In the genomic region with DNA sequence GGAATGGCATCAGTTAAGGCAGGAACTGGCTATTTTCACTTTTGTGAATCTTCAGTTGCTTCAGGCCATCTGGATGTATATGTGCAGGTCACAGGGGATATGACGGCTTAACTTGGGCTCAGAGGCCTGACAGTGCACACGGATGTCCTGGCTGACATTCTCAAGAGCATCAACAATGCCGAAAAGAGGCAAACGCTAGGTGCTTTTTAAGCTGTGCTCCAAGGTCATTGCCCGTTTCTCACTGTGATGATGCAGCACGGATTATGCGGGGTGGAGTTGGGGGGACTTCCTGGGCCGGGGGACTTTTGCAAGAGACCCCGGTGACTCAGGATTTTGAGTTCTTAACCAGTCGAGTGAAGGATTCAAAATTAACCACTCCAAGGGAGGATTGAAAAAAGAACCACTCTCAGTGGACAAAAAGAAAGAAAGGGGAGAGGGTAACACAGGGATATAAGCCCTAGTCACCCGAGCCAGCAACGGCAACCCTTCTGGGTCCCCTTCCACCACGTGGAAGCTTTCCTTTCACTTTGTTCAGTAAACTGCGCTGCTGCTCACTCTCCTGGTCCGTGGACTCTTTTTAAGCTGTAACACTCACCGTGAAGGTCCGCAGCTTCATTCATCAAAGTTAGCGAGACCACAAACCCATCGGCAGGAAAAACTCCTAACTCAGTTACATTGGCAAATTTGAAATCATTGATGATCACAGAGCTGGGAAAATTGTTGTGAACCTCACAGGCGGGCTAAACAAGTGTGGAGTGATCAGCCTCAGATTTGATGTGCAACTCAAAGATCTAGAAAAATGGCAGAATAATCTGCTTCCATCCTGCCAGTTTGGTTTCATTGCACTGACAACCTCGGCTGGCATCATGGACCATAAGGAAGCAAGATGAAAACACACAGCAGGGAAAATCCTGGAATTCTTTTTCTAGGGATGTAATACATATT, we compare ENCODE assay signal across 8 cellular contexts.
DNase-seq lines count a peak whose midpoint lies in the region; ATAC-seq, FAIRE-seq and TF ChIP-seq lines count a peak whose summit lies in the region.

No MANE protein-coding gene starts in this region.

- H3K4me2 ChIP-seq in astrocyte (ENCODE audit: low read length) = peak overlapping the region; percentile 87

- peak overlapping the region; percentile 62 to 86 (median 73) for H3K4me3 Mint-ChIP-seq in CD8-positive, alpha-beta memory T cell
- H3K4me3 Mint-ChIP-seq in astrocyte (ENCODE audit: unreplicated experiment) (no peak overlapping the region), naive B cell (peak overlapping the region; percentile 75 to 89 (median 80))

- TF ChIP-seq CTCF in astrocyte (IDR thresholded peaks at IDR 0.05; ENCODE audit: insufficient read depth, low read depth, low read length) (no peak), body of pancreas (IDR thresholded peaks at IDR 0.05) (no peak)

- DNase-seq in CD8-positive, alpha-beta memory T cell = peak in 1 of 5 donors; percentile 22
- DNase-seq in M059J (ENCODE audit: low read depth) (peak; percentile 70), astrocyte (ENCODE audit: low read depth) (peak; percentile 52), naive B cell (no peak), UCSD-AML1 (lab: John Stamatoyannopoulos, UW; ENCODE audit: unreplicated experiment) (no peak), body of pancreas (no peak), T1000 (lab: John Stamatoyannopoulos, UW) (no peak)

- H3K36me3 Mint-ChIP-seq in CD8-positive, alpha-beta memory T cell = peaks cover 0 to 2% (median 0%) of the 10 kb centered on the region in 3 donors
- no peaks in the 10 kb centered on the region for H3K36me3 Mint-ChIP-seq in astrocyte (ENCODE audit: low read depth, unreplicated experiment)
- peaks cover 0 to 3% of the 10 kb centered on the region in 2 donors for H3K36me3 Mint-ChIP-seq in naive B cell

- H4K20me1 ChIP-seq in astrocyte (ENCODE audit: insufficient read depth, low read length) = peaks cover 63% of the 10 kb centered on the region

- H3K9me3 Mint-ChIP-seq in CD8-positive, alpha-beta memory T cell = no peaks in the 10 kb centered on the region
- no peaks in the 10 kb centered on the region for H3K9me3 Mint-ChIP-seq in astrocyte (ENCODE audit: unreplicated experiment)
- no peaks in the 10 kb centered on the region for H3K9me3 Mint-ChIP-seq in naive B cell

- peaks cover 79 to 96% (median 93%) of the 10 kb centered on the region in 3 donors for H3K4me1 Mint-ChIP-seq in CD8-positive, alpha-beta memory T cell
- H3K4me1 Mint-ChIP-seq in astrocyte (ENCODE audit: low read depth, unreplicated experiment) = peaks cover 24% of the 10 kb centered on the region
- peaks cover 76 to 97% (median 80%) of the 10 kb centered on the region in 3 donors for H3K4me1 Mint-ChIP-seq in naive B cell

- H3K9ac ChIP-seq in astrocyte (ENCODE audit: low read length) = peak overlapping the region; percentile 80

- H3K27ac Mint-ChIP-seq in CD8-positive, alpha-beta memory T cell = peak overlapping the region in 5 of 8 donors; percentile 5 to 88 (median 40)
- peak overlapping the region; percentile 63 for H3K27ac Mint-ChIP-seq in astrocyte (ENCODE audit: unreplicated experiment)
- H3K27ac Mint-ChIP-seq in naive B cell = peak overlapping the region; percentile 64 to 95 (median 87)

- H3K27me3 Mint-ChIP-seq in CD8-positive, alpha-beta memory T cell = no peaks in the 10 kb centered on the region
- H3K27me3 Mint-ChIP-seq in astrocyte (ENCODE audit: low read depth, unreplicated experiment) (no peaks in the 10 kb centered on the region), naive B cell (no peaks in the 10 kb centered on the region)

- ATAC-seq in naive B cell (ENCODE audit: low read depth in 2 of 2) (peak; percentile 61 to 73), GM18858 (IDR thresholded peaks at IDR 0.05; ENCODE audit: unreplicated experiment) (no peak), body of pancreas (no peak)

- no peaks in the 10 kb centered on the region for H3K9me3 ChIP-seq in CD8-positive, alpha-beta memory T cell (ENCODE audit: low read length)
- no peaks in the 10 kb centered on the region for H3K9me3 ChIP-seq in astrocyte (ENCODE audit: insufficient read depth, low read depth, low read length)
- H3K9me3 ChIP-seq in body of pancreas = no peaks in the 10 kb centered on the region

- POLR2A ChIA-PET in CD8-positive, alpha-beta memory T cell (lab: Charles Lee) = no interaction called here

- peaks cover 48% of the 10 kb centered on the region for H3K4me1 ChIP-seq in CD8-positive, alpha-beta memory T cell (ENCODE audit: insufficient read depth, low read length)
- no peaks in the 10 kb centered on the region for H3K4me1 ChIP-seq in astrocyte (ENCODE audit: insufficient read depth, low read length)
- peaks cover 18% of the 10 kb centered on the region for H3K4me1 ChIP-seq in body of pancreas

- TF ChIP-seq POLR2A in body of pancreas (IDR thresholded peaks at IDR 0.05) = no peak

- no peaks in the 10 kb centered on the region for H3K27me3 ChIP-seq in CD8-positive, alpha-beta memory T cell (ENCODE audit: insufficient read depth, low read length, poor library complexity, severe bottlenecking)
- H3K27me3 ChIP-seq in astrocyte (ENCODE audit: insufficient read depth, low read length) = no peaks in the 10 kb centered on the region
- no peaks in the 10 kb centered on the region for H3K27me3 ChIP-seq in body of pancreas

- 61 to 71% methylated on average over 20 to 21 of the region's 21 CpGs for WGBS in body of pancreas, 2 donors

- H3K36me3 ChIP-seq in CD8-positive, alpha-beta memory T cell (ENCODE audit: insufficient read depth, low read length) = no peaks in the 10 kb centered on the region
- H3K36me3 ChIP-seq in astrocyte (ENCODE audit: insufficient read depth, low read length) = no peaks in the 10 kb centered on the region
- no peaks in the 10 kb centered on the region for H3K36me3 ChIP-seq in body of pancreas (replicated peaks in 1 of 2; ENCODE audit: insufficient read depth in 1 of 2, low read depth in 2 of 2)

- peaks cover 98% of the 10 kb centered on the region for H3K79me2 ChIP-seq in astrocyte (ENCODE audit: insufficient read depth, low read length)

- intact Hi-C loops in body of pancreas (cut with DNase I) = no loop called here

- peak overlapping the region; percentile 6 for H2AFZ ChIP-seq in astrocyte (ENCODE audit: low read depth, low read length)

- no peak overlapping the region for H3K27ac ChIP-seq in CD8-positive, alpha-beta memory T cell (ENCODE audit: low read depth, low read length)
- peak overlapping the region; percentile 51 for H3K27ac ChIP-seq in astrocyte (ENCODE audit: low read depth, low read length)
- no peak overlapping the region for H3K27ac ChIP-seq in body of pancreas

- CTCF ChIA-PET in CD8-positive, alpha-beta memory T cell (lab: Charles Lee) = no interaction called here

- H3K4me3 ChIP-seq in CD8-positive, alpha-beta memory T cell (ENCODE audit: low read length) = peak overlapping the region; percentile 35
- peak overlapping the region; percentile 50 for H3K4me3 ChIP-seq in astrocyte (ENCODE audit: insufficient read depth, low read depth, low read length)
- H3K4me3 ChIP-seq in body of pancreas = no peak overlapping the region

- no peak for FAIRE-seq in astrocyte (lab: Jason Lieb, UNC)

Comparison
In these comparisons a context has a peak if more than half of its experiments do, and no peak if none do; other contexts are left out.
1. DNase-seq: peak in M059J (single experiment) and astrocyte (single experiment); none in naive B cell (single experiment), UCSD-AML1 (single experiment), body of pancreas (0 of 4) and T1000 (single experiment).
2. H3K4me3 ChIP-seq: peak in CD8-positive, alpha-beta memory T cell (single experiment) and astrocyte (single experiment); none in body of pancreas (0 of 2).
3. ATAC-seq: peak in naive B cell (2 of 2); none in GM18858 (single experiment) and body of pancreas (single experiment).
4. Peak in every context shown above with its lines, with median percentiles within 50 percentile points of each other: H3K27ac Mint-ChIP-seq.